In the genomic region with DNA sequence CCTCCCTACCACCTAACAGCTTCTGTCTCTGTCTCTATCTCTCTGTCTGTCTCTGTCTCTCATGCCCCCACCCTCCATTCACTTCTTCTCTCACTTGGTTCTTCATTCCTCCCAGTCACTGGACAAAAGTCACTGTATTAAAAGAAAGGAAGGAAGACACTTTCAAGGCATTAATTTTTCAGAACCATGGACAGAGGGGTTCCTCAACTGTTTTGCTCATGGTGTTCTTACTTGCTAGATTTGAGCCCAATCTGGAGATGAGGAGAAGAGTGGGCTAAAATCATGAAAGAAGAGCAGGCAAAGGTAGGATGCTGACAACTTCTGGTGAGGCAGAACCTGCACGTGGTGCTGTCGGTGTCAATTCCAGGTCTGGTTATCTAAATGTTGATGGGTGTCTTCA, we compare ENCODE assay signal across 15 cellular contexts.
"Had no signal": no experiment of that assay in that cellular context is flagged by ENCODE, and none has a peak within 500 bp of the region (broad histone marks: within the 10 kb centered on the region; RNA-seq: fewer than 3 reads in every experiment).

No MANE protein-coding gene starts in this region.

- H3K4me3 ChIP-seq: ascending aorta, cardiac muscle cell, esophagus squamous epithelium, left ventricle myocardium inferior, smooth muscle cell, tibial artery, vagina had no signal

- H3K4me3 Mint-ChIP-seq: activated CD8-positive, alpha-beta T cell treated with anti-CD3 and anti-CD28 coated beads, Interleukin-2, amount 10 ng/mL, durations not matched to agents 7 days and 5 days; stimulated activated effector memory CD8-positive, alpha-beta T cell treated with anti-CD3 and anti-CD28 coated beads, Interleukin-12 subunit alpha, Interleukin-12 subunit beta, amount 100 ng/mL, for 72 hours had no signal

- H3K27ac ChIP-seq: ascending aorta, cardiac muscle cell, esophagus squamous epithelium, left ventricle myocardium inferior, parathyroid adenoma, tibial artery, vagina had no signal

- H3K9me3 ChIP-seq: ascending aorta, esophagus squamous epithelium, vagina had no signal

- H3K4me1 ChIP-seq: ascending aorta, esophagus squamous epithelium, left ventricle myocardium inferior, parathyroid adenoma, tibial artery, vagina had no signal

- H3K27ac Mint-ChIP-seq: activated CD8-positive, alpha-beta T cell treated with anti-CD3 and anti-CD28 coated beads, Interleukin-2, amount 10 ng/mL, durations not matched to agents 7 days and 5 days; stimulated activated effector memory CD8-positive, alpha-beta T cell treated with anti-CD3 and anti-CD28 coated beads, Interleukin-12 subunit alpha, Interleukin-12 subunit beta, amount 100 ng/mL, for 72 hours had no signal

- H2AFZ ChIP-seq: parathyroid adenoma had no signal

- DNase-seq: activated CD4-positive, alpha-beta T cell treated with anti-CD3 and anti-CD28 coated beads for 48 hours; activated CD8-positive, alpha-beta memory T cell treated with anti-CD3 and anti-CD28 coated beads, Interleukin-2, amount 50 U/mL, for 48 hours; activated CD8-positive, alpha-beta T cell treated with anti-CD3 and anti-CD28 coated beads, Interleukin-2, amount 10 ng/mL, durations not matched to agents 7 days and 5 days; activated naive CD4-positive, alpha-beta T cell; esophagus squamous epithelium; foreskin fibroblast; glutamatergic neuron; left ventricle myocardium inferior; tibial artery had no signal

- H3K79me2 ChIP-seq: parathyroid adenoma had no signal

- H3K36me3 ChIP-seq: ascending aorta, cardiac muscle cell, esophagus squamous epithelium, left ventricle myocardium inferior, tibial artery, vagina had no signal

- H3K9ac ChIP-seq: parathyroid adenoma had no signal

- H3K27me3 ChIP-seq: ascending aorta, vagina had no signal

- ATAC-seq: activated CD8-positive, alpha-beta T cell treated with anti-CD3 and anti-CD28 coated beads, Interleukin-2, amount 10 ng/mL, durations not matched to agents 7 days and 5 days; stimulated activated effector memory CD8-positive, alpha-beta T cell treated with anti-CD3 and anti-CD28 coated beads, Interleukin-12 subunit alpha, Interleukin-12 subunit beta, amount 100 ng/mL, for 72 hours had no signal

- H3K4me2 ChIP-seq: smooth muscle cell had no signal

- H3K36me3 Mint-ChIP-seq: stimulated activated effector memory CD8-positive, alpha-beta T cell treated with anti-CD3 and anti-CD28 coated beads, Interleukin-12 subunit alpha, Interleukin-12 subunit beta, amount 100 ng/mL, for 72 hours had no signal

- H3K4me1 Mint-ChIP-seq: stimulated activated effector memory CD8-positive, alpha-beta T cell treated with anti-CD3 and anti-CD28 coated beads, Interleukin-12 subunit alpha, Interleukin-12 subunit beta, amount 100 ng/mL, for 72 hours had no signal
